8 cellular contexts compared by ENCODE assay signal in genomic region chr10:80459047-80459865, GRCh38. TPM values are rescaled to one million over a fixed set of nuclear protein-coding genes. Genes with fewer than 3 reads are reported as not detected.
DNase-seq lines count a peak whose midpoint lies in the region; ATAC-seq and TF ChIP-seq lines count a peak whose summit lies in the region.

No MANE protein-coding gene starts in this region.

- H3K4me3 ChIP-seq in fibroblast of the aortic adventitia (ENCODE audit: low read depth, low read length): peak overlapping the region; percentile 25
- no peak overlapping the region for H3K4me3 ChIP-seq in prostate gland

- WGBS in prostate gland: 44% methylated on average over 9 of the region's 9 CpGs

- peaks cover 60% of the 10 kb centered on the region for H3K4me1 ChIP-seq in prostate gland (replicated peaks)

- intact Hi-C loops in prostate gland (cut with DNase I): no loop called here

- no peaks in the 10 kb centered on the region for H3K36me3 ChIP-seq in prostate gland

- TF ChIP-seq POLR2A in prostate gland (IDR thresholded peaks at IDR 0.05): peak; percentile 45

- H3K27me3 ChIP-seq in prostate gland (replicated peaks; ENCODE audit: insufficient read depth): no peaks in the 10 kb centered on the region

- peak; percentile 8 for TF ChIP-seq CTCF in fibroblast of the aortic adventitia (IDR thresholded peaks at IDR 0.05; ENCODE audit: insufficient read depth, low read length)
- TF ChIP-seq CTCF in prostate gland (IDR thresholded peaks at IDR 0.05): no peak

- H3K9me3 ChIP-seq in prostate gland: no peaks in the 10 kb centered on the region

- DNase-seq in activated gamma-delta T cell treated with Interleukin-2 at 50 U/mL for 16 hours (peak; percentile 70), activated gamma-delta T cell (lab: John Stamatoyannopoulos, UW) (no peak), NOMO-1 treated with dmso at 0.1 percent for 144 hours (lab: John Stamatoyannopoulos, UW; ENCODE audit: unreplicated experiment) (peak; percentile 78), fibroblast of the aortic adventitia (ENCODE audit: low read depth) (peak; percentile 91), prostate gland (ENCODE audit: low spot score) (peak; percentile 48), NCI-H524 (lab: John Stamatoyannopoulos, UW) (no peak)
- DNase-seq in activated T-cell treated with anti-CD3 and anti-CD28 coated beads, Interleukin-2, amount 50 U/mL, for 48 hours: peak; percentile 83

- H3K27ac ChIP-seq in prostate gland: peak overlapping the region; percentile 78 to 85

- ATAC-seq in HG02870 (IDR thresholded peaks at IDR 0.05; ENCODE audit: unreplicated experiment): peak; percentile 33

RNA-seq across cellular contexts. Expression of gene TSPAN14, which starts 5.1 kb away (rescaled TPM):
- 21.3 and 107 TPM in 2 replicates for total RNA-seq in fibroblast of the aortic adventitia (ENCODE audit: low replicate concordance)
- total RNA-seq in prostate gland: 100 to 1,000 TPM in 1 of 2 donors, 10 to 100 TPM in 1; 69.8 to 103 TPM

RNA-seq across cellular contexts. Expression of gene PRXL2A, which starts 50.9 kb away (rescaled TPM):
- total RNA-seq in fibroblast of the aortic adventitia (ENCODE audit: low replicate concordance) (0.90 and 17.7 TPM in 2 replicates), prostate gland (100 to 1,000 TPM in 1 of 2 donors, 10 to 100 TPM in 1; 86.0 to 101 TPM)

Comparison
In these comparisons a context has a peak if more than half of its experiments do, and no peak if none do; other contexts are left out.
1. DNase-seq: peak in activated gamma-delta T cell treated with Interleukin-2 at 50 U/mL for 16 hours (single experiment), NOMO-1 treated with dmso at 0.1 percent for 144 hours (single experiment), activated T-cell treated with anti-CD3 and anti-CD28 coated beads, Interleukin-2, amount 50 U/mL, for 48 hours (2 of 2), fibroblast of the aortic adventitia (single experiment) and prostate gland (single experiment); none in activated gamma-delta T cell (single experiment) and NCI-H524 (0 of 2).